Comparison of ENCODE assay signal across 24 cellular contexts in genomic region chr1:103538226-103538625, GRCh38.
"Had no signal": no experiment of that assay in that cellular context is flagged by ENCODE, and none has a peak within 500 bp of the region (broad histone marks: within the 10 kb centered on the region; RNA-seq: fewer than 3 reads in every experiment).

No MANE protein-coding gene starts in this region.

- H3K9me3 ChIP-seq: colonic mucosa, esophagus squamous epithelium, gastrocnemius medialis, heart left ventricle had no signal

- H3K27me3 Mint-ChIP-seq: dendritic cell treated with granulocyte-macrophage colony-stimulating factor and Interleukin-4, amounts not matched to agents 40 ng/mL and 50 ng/mL, for 4 days; effector memory CD8-positive, alpha-beta T cell; naive thymus-derived CD4-positive, alpha-beta T cell had no signal

- H3K4me1 Mint-ChIP-seq: endodermal cell, mesothelial cell of epicardium had no signal

- DNase-seq: colonic mucosa; cortex of kidney; effector CD8-positive, alpha-beta T cell; effector memory CD8-positive, alpha-beta T cell; endodermal cell; erythroblast; esophagus squamous epithelium; foreskin fibroblast; foreskin melanocyte; gastrocnemius medialis; heart left ventricle; hippocampal formation; left colon; left ventricle myocardium superior; mesenchymal stem cell; naive thymus-derived CD4-positive, alpha-beta T cell had no signal

- ATAC-seq: effector memory CD8-positive, alpha-beta T cell; esophagus mucosa; gastrocnemius medialis; heart left ventricle; left colon; left lobe of liver; left ventricle myocardium superior; naive thymus-derived CD4-positive, alpha-beta T cell had no signal

- H3K27ac Mint-ChIP-seq: dendritic cell treated with granulocyte-macrophage colony-stimulating factor and Interleukin-4, amounts not matched to agents 40 ng/mL and 50 ng/mL, for 4 days; effector memory CD8-positive, alpha-beta T cell; endodermal cell; mesothelial cell of epicardium had no signal

- H3K27ac ChIP-seq: colonic mucosa, epithelial cell of prostate, esophagus squamous epithelium, gastrocnemius medialis, heart left ventricle had no signal

- H3K9me3 Mint-ChIP-seq: dendritic cell treated with granulocyte-macrophage colony-stimulating factor and Interleukin-4, amounts not matched to agents 40 ng/mL and 50 ng/mL, for 4 days; effector memory CD8-positive, alpha-beta T cell; endodermal cell; mesothelial cell of epicardium; naive thymus-derived CD4-positive, alpha-beta T cell had no signal

- FAIRE-seq: endometrium, islet of Langerhans, keratinocyte had no signal

- H3K4me3 ChIP-seq: colonic mucosa, esophagus squamous epithelium, gastrocnemius medialis, heart left ventricle had no signal

- H3K4me1 ChIP-seq: colonic mucosa, esophagus squamous epithelium had no signal

- H3K4me3 Mint-ChIP-seq: dendritic cell treated with granulocyte-macrophage colony-stimulating factor and Interleukin-4, amounts not matched to agents 40 ng/mL and 50 ng/mL, for 4 days; effector memory CD8-positive, alpha-beta T cell; endodermal cell; mesothelial cell of epicardium; naive thymus-derived CD4-positive, alpha-beta T cell had no signal

- H3K27me3 ChIP-seq: colonic mucosa, esophagus squamous epithelium, gastrocnemius medialis, heart left ventricle had no signal
